Comparison of ENCODE assay signal across 8 cellular contexts in genomic region chr1:113389953-113390834, GRCh38. TPM values are rescaled to one million over a fixed set of nuclear protein-coding genes. Genes with fewer than 3 reads are reported as not detected.
DNase-seq lines count a peak whose midpoint lies in the region; ATAC-seq and TF ChIP-seq lines count a peak whose summit lies in the region.

Gene MAGI3 (plus strand): TSS chr1:113390515. CDS start chr1:113391034, 519 bp downstream.

- no peak for TF ChIP-seq CTCF in fibroblast of lung (conservative IDR thresholded peaks at IDR 0.05 in 1 of 2, IDR thresholded peaks at IDR 0.05 in 1 of 2; ENCODE audit: low read depth in 1 of 2, low read length in 2 of 2)

- H4K20me1 ChIP-seq in fibroblast of lung (ENCODE audit: control insufficient read depth, extremely low read depth, insufficient read depth, low read length), result no peaks in the 10 kb centered on the region

- H3K27me3 ChIP-seq in fibroblast of lung (ENCODE audit: control insufficient read depth, insufficient read depth, low read length), result no peaks in the 10 kb centered on the region
- H3K27me3 ChIP-seq in naive thymus-derived CD4-positive, alpha-beta T cell (ENCODE audit: control insufficient read depth in 2 of 2, insufficient read depth in 2 of 2, low read length in 2 of 2), result no peaks in the 10 kb centered on the region

- H3K27me3 Mint-ChIP-seq in activated T-helper 17 cell treated with anti-CD3 and anti-CD28 coated beads, Interleukin-2, amount 50 U/mL, for 72 hours, result no peaks in the 10 kb centered on the region
- H3K27me3 Mint-ChIP-seq in naive thymus-derived CD4-positive, alpha-beta T cell, result peaks cover 0 to 42% (median 6%) of the 10 kb centered on the region in 5 donors
- peaks cover 20% of the 10 kb centered on the region for H3K27me3 Mint-ChIP-seq in stimulated activated memory B cell treated with anti-CD40 and anti-IgM and Interleukin-4, amounts not matched to agents 10 μg/mL and 1 μg/mL and 100 μg/mL, for 72 hours

- ATAC-seq in GM21825 (IDR thresholded peaks at IDR 0.05; ENCODE audit: unreplicated experiment), result peak; percentile 100
- ATAC-seq in activated T-helper 17 cell treated with anti-CD3 and anti-CD28 coated beads, Interleukin-2, amount 50 U/mL, for 72 hours (replicated peaks), result peak; percentile 95
- ATAC-seq in naive thymus-derived CD4-positive, alpha-beta T cell, result peak; percentile 95
- ATAC-seq in stimulated activated memory B cell treated with anti-CD40 and anti-IgM and Interleukin-4, amounts not matched to agents 10 μg/mL and 1 μg/mL and 100 μg/mL, for 72 hours, result peak; percentile 99

- H3K36me3 ChIP-seq in KOPT-K1 (ENCODE audit: insufficient read depth, low read length), result no peaks in the 10 kb centered on the region
- no peaks in the 10 kb centered on the region for H3K36me3 ChIP-seq in fibroblast of lung (ENCODE audit: control insufficient read depth, insufficient read depth, low read length)
- H3K36me3 ChIP-seq in naive thymus-derived CD4-positive, alpha-beta T cell (ENCODE audit: control insufficient read depth in 2 of 3, insufficient read depth in 3 of 3, low read length in 3 of 3), result peaks cover 0 to 6% (median 0%) of the 10 kb centered on the region in 3 experiments

- peak within 1 kb of the TSS; percentile 90 for H2AFZ ChIP-seq in fibroblast of lung (ENCODE audit: low read length)

- peak; percentile 93 for DNase-seq in DMS53 treated with DMSO at 0.1 percent for 48 hours (lab: John Stamatoyannopoulos, UW; ENCODE audit: unreplicated experiment)
- DNase-seq in RPMI7951 (ENCODE audit: low read depth), result peak; percentile 97
- DNase-seq in fibroblast of lung (ENCODE audit: low read depth in 2 of 2), result peak; percentile 98 to 99
- peak; percentile 84 to 97 (median 91) for DNase-seq in naive thymus-derived CD4-positive, alpha-beta T cell

- no peaks in the 10 kb centered on the region for H3K9me3 Mint-ChIP-seq in activated T-helper 17 cell treated with anti-CD3 and anti-CD28 coated beads, Interleukin-2, amount 50 U/mL, for 72 hours
- H3K9me3 Mint-ChIP-seq in naive thymus-derived CD4-positive, alpha-beta T cell, result peaks cover 0 to 4% (median 0%) of the 10 kb centered on the region in 11 donors
- H3K9me3 Mint-ChIP-seq in stimulated activated memory B cell treated with anti-CD40 and anti-IgM and Interleukin-4, amounts not matched to agents 10 μg/mL and 1 μg/mL and 100 μg/mL, for 72 hours, result no peaks in the 10 kb centered on the region

- peaks cover 19% of the 10 kb centered on the region for H3K4me1 Mint-ChIP-seq in activated T-helper 17 cell treated with anti-CD3 and anti-CD28 coated beads, Interleukin-2, amount 50 U/mL, for 72 hours
- peaks cover 22 to 31% (median 26%) of the 10 kb centered on the region in 7 donors for H3K4me1 Mint-ChIP-seq in naive thymus-derived CD4-positive, alpha-beta T cell
- H3K4me1 Mint-ChIP-seq in stimulated activated memory B cell treated with anti-CD40 and anti-IgM and Interleukin-4, amounts not matched to agents 10 μg/mL and 1 μg/mL and 100 μg/mL, for 72 hours, result peaks cover 29% of the 10 kb centered on the region

- H3K9me3 ChIP-seq in KOPT-K1 (ENCODE audit: insufficient read depth, low read length, poor library complexity, severe bottlenecking), result peaks cover 7% of the 10 kb centered on the region
- H3K9me3 ChIP-seq in fibroblast of lung (ENCODE audit: control insufficient read depth, insufficient read depth, low read depth, low read length), result no peaks in the 10 kb centered on the region
- H3K9me3 ChIP-seq in naive thymus-derived CD4-positive, alpha-beta T cell (ENCODE audit: control insufficient read depth in 2 of 3, low read length in 3 of 3), result no peaks in the 10 kb centered on the region

- peaks cover 13% of the 10 kb centered on the region for H3K79me2 ChIP-seq in fibroblast of lung (ENCODE audit: control insufficient read depth, insufficient read depth, low read length)

- H3K4me3 ChIP-seq in fibroblast of lung (replicated peaks in 1 of 4; ENCODE audit: control extremely low read depth in 1 of 4, insufficient read depth in 1 of 4, low read depth in 3 of 4, low read length in 4 of 4), result peak within 1 kb of the TSS; percentile 73 to 93 (median 82)
- H3K4me3 ChIP-seq in naive thymus-derived CD4-positive, alpha-beta T cell (ENCODE audit: low read length), result peak within 1 kb of the TSS; percentile 88

- peak within 1 kb of the TSS; percentile 73 for H3K27ac Mint-ChIP-seq in activated T-helper 17 cell treated with anti-CD3 and anti-CD28 coated beads, Interleukin-2, amount 50 U/mL, for 72 hours
- peak within 1 kb of the TSS; percentile 38 to 89 (median 85) for H3K27ac Mint-ChIP-seq in naive thymus-derived CD4-positive, alpha-beta T cell
- H3K27ac Mint-ChIP-seq in stimulated activated memory B cell treated with anti-CD40 and anti-IgM and Interleukin-4, amounts not matched to agents 10 μg/mL and 1 μg/mL and 100 μg/mL, for 72 hours, result peak within 1 kb of the TSS; percentile 46

- peak within 1 kb of the TSS; percentile 98 for H3K4me2 ChIP-seq in fibroblast of lung (ENCODE audit: extremely low read depth, insufficient read depth, low read length)

- H3K4me1 ChIP-seq in fibroblast of lung (ENCODE audit: control insufficient read depth, extremely low read depth, insufficient read depth, low read length), result peaks cover 6% of the 10 kb centered on the region
- H3K4me1 ChIP-seq in naive thymus-derived CD4-positive, alpha-beta T cell (ENCODE audit: control insufficient read depth in 2 of 2, insufficient read depth in 2 of 2, low read length in 2 of 2), result peaks cover 0 to 16% of the 10 kb centered on the region in 2 donors

- peak within 1 kb of the TSS; percentile 84 for H3K9ac ChIP-seq in fibroblast of lung (ENCODE audit: insufficient read depth, low read length)

- CTCF ChIA-PET in naive thymus-derived CD4-positive, alpha-beta T cell (lab: Charles Lee), result no interaction called here

- H3K4me3 Mint-ChIP-seq in activated T-helper 17 cell treated with anti-CD3 and anti-CD28 coated beads, Interleukin-2, amount 50 U/mL, for 72 hours, result peak within 1 kb of the TSS; percentile 73
- peak within 1 kb of the TSS; percentile 84 to 98 (median 94) for H3K4me3 Mint-ChIP-seq in naive thymus-derived CD4-positive, alpha-beta T cell
- peak within 1 kb of the TSS; percentile 82 for H3K4me3 Mint-ChIP-seq in stimulated activated memory B cell treated with anti-CD40 and anti-IgM and Interleukin-4, amounts not matched to agents 10 μg/mL and 1 μg/mL and 100 μg/mL, for 72 hours

- no peaks in the 10 kb centered on the region for H3K36me3 Mint-ChIP-seq in activated T-helper 17 cell treated with anti-CD3 and anti-CD28 coated beads, Interleukin-2, amount 50 U/mL, for 72 hours (ENCODE audit: low read depth)
- no peaks in the 10 kb centered on the region for H3K36me3 Mint-ChIP-seq in naive thymus-derived CD4-positive, alpha-beta T cell
- H3K36me3 Mint-ChIP-seq in stimulated activated memory B cell treated with anti-CD40 and anti-IgM and Interleukin-4, amounts not matched to agents 10 μg/mL and 1 μg/mL and 100 μg/mL, for 72 hours, result no peaks in the 10 kb centered on the region

- POLR2A ChIA-PET in naive thymus-derived CD4-positive, alpha-beta T cell (lab: Charles Lee), result interaction anchor here (0.5 to 1.1 kb wide), 4 partner anchors 26 to 715 kb away, joined by 3 to 5 read pairs (median 3); partner anchors contain the start of gene MOV10

- intact Hi-C loops in naive thymus-derived CD4-positive, alpha-beta T cell (cut with micrococcal nuclease), result loop anchor here (1.0 to 10.0 kb wide), 25 partner anchors 62 to 1367 kb away; partner anchors contain the start of genes BCAS2 (in 2 of the 2), LRIG2 (in 2 of the 2), PHTF1 (in 2 of the 2) and PPM1J (in 2 of the 2)

- H3K27ac ChIP-seq in KOPT-K1 (ENCODE audit: low read depth, low read length, poor library complexity, severe bottlenecking) (peak within 1 kb of the TSS; percentile 49), fibroblast of lung (ENCODE audit: insufficient read depth, low read length) (peak within 1 kb of the TSS; percentile 80)
- H3K27ac ChIP-seq in naive thymus-derived CD4-positive, alpha-beta T cell (ENCODE audit: low read depth, low read length), result peak within 1 kb of the TSS; percentile 71

RNA-seq across cellular contexts. Expression of gene MAGI3, which starts in this region (rescaled TPM):
- 7.3 and 8.1 TPM in 2 replicates for total RNA-seq in RPMI7951 (2014; rRNA removed; shearing (Covaris generic))
- total RNA-seq in activated T-helper 17 cell treated with anti-CD3 and anti-CD28 coated beads, Interleukin-2, amount 50 U/mL, for 72 hours, result 1 to 10 TPM; 7.6 to 7.9 TPM
- total RNA-seq in fibroblast of lung, result 7.4 and 9.2 TPM in 2 replicates
- 5.1 and 5.8 TPM in 2 replicates for polyA plus RNA-seq in fibroblast of lung
- polyA plus RNA-seq in fibroblast of lung (2012), result 4.0 TPM in 2 replicates
- polyA minus RNA-seq in fibroblast of lung (ENCODE audit: low replicate concordance), result 2.0 and 6.3 TPM in 2 replicates
- 1 to 10 TPM; 5.7 to 8.8 (median 7.2) TPM for total RNA-seq in naive thymus-derived CD4-positive, alpha-beta T cell
- 1 to 10 TPM; 3.6 to 6.6 TPM for polyA plus RNA-seq in naive thymus-derived CD4-positive, alpha-beta T cell

Comparison
In these comparisons a context has a peak if more than half of its experiments do, and no peak if none do; other contexts are left out.
1. Peak in every context shown above with its lines: DNase-seq, ATAC-seq, H3K4me3 ChIP-seq and H3K27ac ChIP-seq.